Comparison of ENCODE assay signal across 35 cellular contexts in the genomic region with DNA sequence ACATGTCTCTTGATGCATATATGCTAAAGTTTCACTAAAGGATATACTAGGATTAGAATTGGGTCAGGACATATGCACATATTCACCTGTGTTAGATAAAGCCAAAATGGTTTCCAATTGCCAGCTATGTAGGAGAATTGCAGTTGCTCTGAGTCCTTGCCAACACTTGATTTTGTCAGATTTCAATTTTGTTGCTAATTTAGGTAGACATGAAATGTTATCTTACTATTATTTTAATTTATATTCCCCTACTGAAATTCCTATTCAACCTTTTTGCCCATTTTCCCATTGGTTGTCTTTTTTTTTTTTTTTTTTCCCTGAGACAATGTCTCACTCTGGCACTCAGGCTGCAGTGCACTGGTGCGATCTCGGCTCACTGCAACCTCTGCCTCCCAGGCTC. TPM values are rescaled to one million over a fixed set of nuclear protein-coding genes. Genes with fewer than 3 reads are reported as not detected.
"Had no signal": no experiment of that assay in that cellular context is flagged by ENCODE, and none has a peak within 500 bp of the region (broad histone marks: within the 10 kb centered on the region; RNA-seq: fewer than 3 reads in every experiment).

No MANE protein-coding gene starts in this region.

- ATAC-seq: activated CD8-positive, alpha-beta memory T cell treated with anti-CD3 and anti-CD28 coated beads, Interleukin-2, amount 10 ng/mL, durations not matched to agents 7 days and 5 days; PC-3; Right ventricle myocardium inferior; SK-N-SH treated with all-trans-retinoic acid at 6 μM for 48 hours had no signal

- H3K27me3 ChIP-seq: ascending aorta, cardiac muscle cell, Peyer's patch had no signal

- H3K27ac Mint-ChIP-seq: activated CD4-positive, alpha-beta memory T cell treated with anti-CD3 and anti-CD28 coated beads, Interleukin-2, amount 10 ng/mL, durations not matched to agents 7 days and 5 days; activated CD8-positive, alpha-beta memory T cell treated with anti-CD3 and anti-CD28 coated beads, Interleukin-2, amount 10 ng/mL, durations not matched to agents 7 days and 5 days; activated naive CD4-positive, alpha-beta T cell treated with anti-CD3 and anti-CD28 coated beads, Interleukin-2, amount 50 U/mL, for 24 hours; activated naive CD8-positive, alpha-beta T cell treated with anti-CD3 and anti-CD28 coated beads, Interleukin-2, amount 10 ng/mL, durations not matched to agents 7 days and 5 days; activated T-helper 2 cell treated with anti-CD3 and anti-CD28 coated beads, Interferon-gamma antibody, Interleukin-2, Interleukin-4, amounts not matched to agents 10 μg/mL and 5 μg/mL and 100 μg/mL, durations not matched to agents 14 hours and 24 hours and 36 hours had no signal

- H3K27ac ChIP-seq: ascending aorta, cardiac muscle cell, Peyer's patch, RWPE1, WERI-Rb-1 had no signal

- H3K4me1 ChIP-seq: ascending aorta had no signal

- H3K4me3 Mint-ChIP-seq: activated CD4-positive, alpha-beta memory T cell treated with anti-CD3 and anti-CD28 coated beads, Interleukin-2, amount 10 ng/mL, durations not matched to agents 7 days and 5 days; activated CD8-positive, alpha-beta memory T cell treated with anti-CD3 and anti-CD28 coated beads, Interleukin-2, amount 10 ng/mL, durations not matched to agents 7 days and 5 days; activated naive CD4-positive, alpha-beta T cell treated with anti-CD3 and anti-CD28 coated beads, Interleukin-2, amount 50 U/mL, for 24 hours; activated naive CD8-positive, alpha-beta T cell treated with anti-CD3 and anti-CD28 coated beads, Interleukin-2, amount 10 ng/mL, durations not matched to agents 7 days and 5 days had no signal

- DNase-seq: activated CD4-positive, alpha-beta memory T cell treated with anti-CD3 and anti-CD28 coated beads, Interleukin-2, amount 10 ng/mL, durations not matched to agents 7 days and 5 days; activated CD4-positive, alpha-beta T cell treated with anti-CD3 and anti-CD28 coated beads for 1 hour; activated CD4-positive, alpha-beta T cell treated with anti-CD3 and anti-CD28 coated beads for 48 hours; activated CD4-positive, CD25-positive, alpha-beta regulatory T cell; activated CD8-positive, alpha-beta memory T cell treated with anti-CD3 and anti-CD28 coated beads for 24 hours; activated CD8-positive, alpha-beta memory T cell treated with anti-CD3 and anti-CD28 coated beads, Interleukin-2, amount 10 ng/mL, durations not matched to agents 7 days and 5 days; activated CD8-positive, alpha-beta memory T cell treated with anti-CD3 and anti-CD28 coated beads, Interleukin-2, amount 50 U/mL, for 48 hours; activated gamma-delta T cell; activated naive CD4-positive, alpha-beta T cell treated with Interleukin-2 at 50 U/mL for 16 hours; activated naive CD8-positive, alpha-beta T cell treated with anti-CD3 and anti-CD28 coated beads, Interleukin-2, amount 10 ng/mL, durations not matched to agents 7 days and 5 days; amygdala; Karpas-422; NCI-H1105; NCI-H1417 treated with DMSO at 0.1 percent for 48 hours; NCI-H1930; NCI-H2081 treated with DMSO at 0.1 percent for 48 hours; NCI-H226; NCI-H446 treated with DMSO at 0.1 percent for 48 hours; NCI-H524; PC-3; Peyer's patch; SIG-M5; SW 1271; T-helper 1 cell; T1000; WERI-Rb-1 had no signal

- H3K9me3 Mint-ChIP-seq: activated naive CD4-positive, alpha-beta T cell treated with anti-CD3 and anti-CD28 coated beads, Interleukin-2, amount 50 U/mL, for 24 hours; activated T-helper 2 cell treated with anti-CD3 and anti-CD28 coated beads, Interferon-gamma antibody, Interleukin-2, Interleukin-4, amounts not matched to agents 10 μg/mL and 5 μg/mL and 100 μg/mL, durations not matched to agents 14 hours and 24 hours and 36 hours had no signal

- H3K4me3 ChIP-seq: ascending aorta, cardiac muscle cell, Peyer's patch had no signal

- H3K27me3 Mint-ChIP-seq: activated CD4-positive, alpha-beta memory T cell treated with anti-CD3 and anti-CD28 coated beads, Interleukin-2, amount 10 ng/mL, durations not matched to agents 7 days and 5 days; activated CD8-positive, alpha-beta memory T cell treated with anti-CD3 and anti-CD28 coated beads, Interleukin-2, amount 10 ng/mL, durations not matched to agents 7 days and 5 days; activated naive CD4-positive, alpha-beta T cell treated with anti-CD3 and anti-CD28 coated beads, Interleukin-2, amount 50 U/mL, for 24 hours; activated naive CD8-positive, alpha-beta T cell treated with anti-CD3 and anti-CD28 coated beads, Interleukin-2, amount 10 ng/mL, durations not matched to agents 7 days and 5 days had no signal

- H3K9me3 ChIP-seq: Peyer's patch had no signal

RNA-seq across cellular contexts. Expression of a gene that starts 54.2 kb away (rescaled TPM):
- total RNA-seq: ascending aorta, MCF 10A, SK-MEL-5 had no signal
- polyA plus RNA-seq: cardiac muscle cell had no signal

RNA-seq across cellular contexts. Expression of a gene that starts 57.0 kb away (rescaled TPM):
- total RNA-seq: PC-3 had no signal
